In genomic region chr12:49642370-49642802, GRCh38 we compare ENCODE assay signal across 1 cellular context.
A peak's percentile ranks its signal among the peaks of the same experiment; 100 is the strongest.
TF ChIP-seq lines count a peak whose summit lies in the region.

No MANE protein-coding gene starts in this region.

TF ChIP-seq in HepG2, 621 proteins besides CTCF, POLR2A, EP300 and RAD21 (continued from another document and continues in another):
- TF ChIP-seq ZNF609 (CRISPR knock-in tag; IDR thresholded peaks at IDR 0.05; ENCODE audit: borderline replicate concordance) (0 out of 2 replicates have a peak, but pooled peaks have one; percentile 15), SRF (IDR thresholded peaks at IDR 0.05; ENCODE audit: low read depth, low read length) (no peak), ZZZ3 (CRISPR knock-in tag; IDR thresholded peaks at IDR 0.05; ENCODE audit: borderline replicate concordance) (peak; percentile 32; the same call in 1 of the 2 replicates), UBTF (CRISPR knock-in tag; IDR thresholded peaks at IDR 0.05) (peak; percentile 70), HBP1 (CRISPR knock-in tag; IDR thresholded peaks at IDR 0.05; ENCODE audit: low read depth) (0 out of 2 replicates have a peak, but pooled peaks have one; percentile 31), U2AF1 (optimal IDR thresholded peaks at IDR 0.05; ENCODE audit: low read depth, low read length) (no peak), MTA3 (CRISPR knock-in tag; IDR thresholded peaks at IDR 0.05) (no peak), CCDC6 (CRISPR knock-in tag; IDR thresholded peaks at IDR 0.05) (no peak), PATZ1 (CRISPR knock-in tag; IDR thresholded peaks at IDR 0.05) (0 out of 2 replicates have a peak, but pooled peaks have one; percentile 27), NPAS2 (CRISPR knock-in tag; IDR thresholded peaks at IDR 0.05; ENCODE audit: borderline replicate concordance) (no peak), HNRNPL (IDR thresholded peaks at IDR 0.05; ENCODE audit: low read depth, low read length) (peak; percentile 46; the same call in 1 of the 2 replicates), PRDM10 (CRISPR knock-in tag; IDR thresholded peaks at IDR 0.05; ENCODE audit: low read depth) (no peak), NR2F2 (IDR thresholded peaks at IDR 0.05; ENCODE audit: borderline replicate concordance, low read depth) (no peak), ZBTB21 (CRISPR knock-in tag; IDR thresholded peaks at IDR 0.05) (no peak), ZNF615 (CRISPR knock-in tag; IDR thresholded peaks at IDR 0.05; ENCODE audit: borderline replicate concordance) (no peak), REXO4 (CRISPR knock-in tag; IDR thresholded peaks at IDR 0.05; ENCODE audit: borderline replicate concordance) (no peak), NR1H2 (CRISPR knock-in tag; IDR thresholded peaks at IDR 0.05; ENCODE audit: borderline replicate concordance, low read depth) (no peak), ZNF740 (CRISPR knock-in tag; IDR thresholded peaks at IDR 0.05) (no peak), ZHX1 (CRISPR knock-in tag; IDR thresholded peaks at IDR 0.05; ENCODE audit: low read depth) (no peak), PRDM4 (CRISPR knock-in tag; IDR thresholded peaks at IDR 0.05; ENCODE audit: borderline replicate concordance) (no peak), THAP7 (CRISPR knock-in tag; IDR thresholded peaks at IDR 0.05) (no peak; the same call in 1 of the 2 replicates), GMEB1 (CRISPR knock-in tag; IDR thresholded peaks at IDR 0.05; ENCODE audit: borderline replicate concordance) (peak; percentile 45; the same call in 1 of the 2 replicates), ZNF136 (CRISPR knock-in tag; IDR thresholded peaks at IDR 0.05; ENCODE audit: low read depth) (no peak), JUND (CRISPR knock-in tag; IDR thresholded peaks at IDR 0.05) (peak; percentile 77; the same call in 1 of the 2 replicates)
